In the genomic region with DNA sequence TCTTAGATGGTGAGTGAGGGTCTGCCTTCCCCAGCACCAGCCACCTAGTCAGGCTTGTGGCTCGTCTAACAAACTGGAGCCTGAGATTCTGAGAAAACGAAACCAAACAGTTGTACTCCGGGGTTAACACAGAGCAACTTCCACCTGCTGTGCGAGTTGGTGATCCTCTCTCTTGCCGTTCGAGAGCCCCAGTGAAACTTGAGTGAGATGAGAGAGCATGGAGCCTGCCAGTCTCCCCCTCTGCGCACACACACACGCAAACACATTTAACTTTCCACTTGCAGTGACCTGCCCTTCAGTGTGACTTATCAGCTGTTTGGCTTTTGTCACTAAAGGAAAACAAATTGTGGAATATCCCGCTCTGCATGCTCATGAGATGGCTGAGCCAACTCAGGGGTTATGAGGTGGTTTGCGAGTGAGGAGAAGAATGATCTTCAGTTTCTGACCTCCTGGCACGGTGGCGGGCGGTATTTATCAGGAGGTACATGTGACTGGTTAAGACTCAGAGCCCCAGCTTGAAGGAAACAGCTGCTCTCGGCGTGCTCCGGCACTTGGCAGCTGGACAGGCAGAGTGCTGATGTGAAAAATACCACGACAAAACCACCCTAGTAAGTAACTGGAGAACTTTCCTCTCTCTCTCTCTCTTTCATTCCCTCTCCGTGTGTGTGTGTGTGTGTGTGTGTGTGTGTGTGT, we compare ENCODE assay signal across 8 cellular contexts. TPM values are rescaled to one million over a fixed set of nuclear protein-coding genes. Genes with fewer than 3 reads are reported as not detected.
A peak's percentile ranks its signal among the peaks of the same experiment; 100 is the strongest.
DNase-seq lines count a peak whose midpoint lies in the region; ATAC-seq and TF ChIP-seq lines count a peak whose summit lies in the region.

A gene with protein sequence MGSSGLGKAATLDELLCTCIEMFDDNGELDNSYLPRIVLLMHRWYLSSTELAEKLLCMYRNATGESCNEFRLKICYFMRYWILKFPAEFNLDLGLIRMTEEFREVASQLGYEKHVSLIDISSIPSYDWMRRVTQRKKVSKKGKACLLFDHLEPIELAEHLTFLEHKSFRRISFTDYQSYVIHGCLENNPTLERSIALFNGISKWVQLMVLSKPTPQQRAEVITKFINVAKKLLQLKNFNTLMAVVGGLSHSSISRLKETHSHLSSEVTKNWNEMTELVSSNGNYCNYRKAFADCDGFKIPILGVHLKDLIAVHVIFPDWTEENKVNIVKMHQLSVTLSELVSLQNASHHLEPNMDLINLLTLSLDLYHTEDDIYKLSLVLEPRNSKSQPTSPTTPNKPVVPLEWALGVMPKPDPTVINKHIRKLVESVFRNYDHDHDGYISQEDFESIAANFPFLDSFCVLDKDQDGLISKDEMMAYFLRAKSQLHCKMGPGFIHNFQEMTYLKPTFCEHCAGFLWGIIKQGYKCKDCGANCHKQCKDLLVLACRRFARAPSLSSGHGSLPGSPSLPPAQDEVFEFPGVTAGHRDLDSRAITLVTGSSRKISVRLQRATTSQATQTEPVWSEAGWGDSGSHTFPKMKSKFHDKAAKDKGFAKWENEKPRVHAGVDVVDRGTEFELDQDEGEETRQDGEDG (plus strand): TSS at position 550 of the 693 bp plus-strand sequence. CDS start 38,488 bp downstream, outside the sequence.

- peaks cover 54% of the 10 kb centered on the region for H3K4me1 Mint-ChIP-seq in nephron

- TF ChIP-seq CTCF in Peyer's patch (IDR thresholded peaks at IDR 0.05) (no peak), fibroblast of the aortic adventitia (IDR thresholded peaks at IDR 0.05; ENCODE audit: insufficient read depth, low read length) (no peak), nephron (IDR thresholded peaks at IDR 0.05; ENCODE audit: unreplicated experiment in 3 of 3) (no peak)

- peak within 1 kb of the TSS; percentile 81 to 87 (median 84) for H3K4me3 Mint-ChIP-seq in nephron

- H3K36me3 ChIP-seq in Peyer's patch: no peaks in the 10 kb centered on the region

- peak; percentile 47 for ATAC-seq in GM21360 (IDR thresholded peaks at IDR 0.05; ENCODE audit: unreplicated experiment)
- peak; percentile 75 for ATAC-seq in stimulated activated naive CD8-positive, alpha-beta T cell treated with anti-CD3 and anti-CD28 coated beads, Interleukin-15, Interleukin-2, amounts not matched to agents 100 U/mL and 50 U/mL, for 24 hours

- peak; percentile 43 for DNase-seq in D341Med (ENCODE audit: low spot score)
- peak; percentile 70 for DNase-seq in HS-5 (ENCODE audit: low read depth)
- DNase-seq in Peyer's patch: peak; percentile 70 to 92 (median 88)
- peak; percentile 35 for DNase-seq in activated T-helper 9 cell treated with anti-CD3 and anti-CD28 coated beads, Interleukin-2, amount 50 U/mL, for 16 hours (ENCODE audit: low read depth)
- DNase-seq in fibroblast of the aortic adventitia (ENCODE audit: low read depth): peak; percentile 94
- peak; percentile 61 for DNase-seq in stimulated activated naive CD8-positive, alpha-beta T cell treated with anti-CD3 and anti-CD28 coated beads, Interleukin-15, Interleukin-2, amounts not matched to agents 100 U/mL and 50 U/mL, for 24 hours

- peak within 1 kb of the TSS; percentile 81 to 87 (median 82) for H3K27ac ChIP-seq in Peyer's patch

- H3K27me3 ChIP-seq in Peyer's patch: no peaks in the 10 kb centered on the region

- H3K27me3 Mint-ChIP-seq in nephron (ENCODE audit: low read depth): peaks cover 28% of the 10 kb centered on the region

- no peak for TF ChIP-seq POLR2A in Peyer's patch (IDR thresholded peaks at IDR 0.05)

- no peaks in the 10 kb centered on the region for H3K36me3 Mint-ChIP-seq in nephron (ENCODE audit: low read depth)

- H3K4me3 ChIP-seq in Peyer's patch (peak within 1 kb of the TSS; percentile 41 to 61 (median 54)), fibroblast of the aortic adventitia (ENCODE audit: low read depth, low read length) (peak within 1 kb of the TSS; percentile 76)

- H3K4me1 ChIP-seq in Peyer's patch: peaks cover 0 to 10% (median 3%) of the 10 kb centered on the region in 4 donors

- peak within 1 kb of the TSS; percentile 94 for H3K27ac Mint-ChIP-seq in nephron

- peaks cover 7% of the 10 kb centered on the region for H3K9me3 Mint-ChIP-seq in nephron

- no peaks in the 10 kb centered on the region for H3K9me3 ChIP-seq in Peyer's patch

RNA-seq across cellular contexts. Expression of the gene that starts here (rescaled TPM):
- 10 to 100 TPM in 3 of 4 donors, 1 to 10 TPM in 1; 1.9 to 66.8 (median 12.3) TPM for total RNA-seq in Peyer's patch
- 5.9 and 7.8 TPM in 2 replicates for total RNA-seq in fibroblast of the aortic adventitia (ENCODE audit: low replicate concordance)

Comparison
In these comparisons a context has a peak if more than half of its experiments do, and no peak if none do; other contexts are left out.
1. Peak in every context shown above with its lines: DNase-seq, ATAC-seq, H3K4me3 ChIP-seq and H3K27ac ChIP-seq.
2. DNase-seq: peak in every context shown above with its lines; median percentile 94 in fibroblast of the aortic adventitia; 88 in Peyer's patch; 70 in HS-5; 61 in stimulated activated naive CD8-positive, alpha-beta T cell treated with anti-CD3 and anti-CD28 coated beads, Interleukin-15, Interleukin-2, amounts not matched to agents 100 U/mL and 50 U/mL, for 24 hours; 43 in D341Med; 35 in activated T-helper 9 cell treated with anti-CD3 and anti-CD28 coated beads, Interleukin-2, amount 50 U/mL, for 16 hours.